In the genomic region with DNA sequence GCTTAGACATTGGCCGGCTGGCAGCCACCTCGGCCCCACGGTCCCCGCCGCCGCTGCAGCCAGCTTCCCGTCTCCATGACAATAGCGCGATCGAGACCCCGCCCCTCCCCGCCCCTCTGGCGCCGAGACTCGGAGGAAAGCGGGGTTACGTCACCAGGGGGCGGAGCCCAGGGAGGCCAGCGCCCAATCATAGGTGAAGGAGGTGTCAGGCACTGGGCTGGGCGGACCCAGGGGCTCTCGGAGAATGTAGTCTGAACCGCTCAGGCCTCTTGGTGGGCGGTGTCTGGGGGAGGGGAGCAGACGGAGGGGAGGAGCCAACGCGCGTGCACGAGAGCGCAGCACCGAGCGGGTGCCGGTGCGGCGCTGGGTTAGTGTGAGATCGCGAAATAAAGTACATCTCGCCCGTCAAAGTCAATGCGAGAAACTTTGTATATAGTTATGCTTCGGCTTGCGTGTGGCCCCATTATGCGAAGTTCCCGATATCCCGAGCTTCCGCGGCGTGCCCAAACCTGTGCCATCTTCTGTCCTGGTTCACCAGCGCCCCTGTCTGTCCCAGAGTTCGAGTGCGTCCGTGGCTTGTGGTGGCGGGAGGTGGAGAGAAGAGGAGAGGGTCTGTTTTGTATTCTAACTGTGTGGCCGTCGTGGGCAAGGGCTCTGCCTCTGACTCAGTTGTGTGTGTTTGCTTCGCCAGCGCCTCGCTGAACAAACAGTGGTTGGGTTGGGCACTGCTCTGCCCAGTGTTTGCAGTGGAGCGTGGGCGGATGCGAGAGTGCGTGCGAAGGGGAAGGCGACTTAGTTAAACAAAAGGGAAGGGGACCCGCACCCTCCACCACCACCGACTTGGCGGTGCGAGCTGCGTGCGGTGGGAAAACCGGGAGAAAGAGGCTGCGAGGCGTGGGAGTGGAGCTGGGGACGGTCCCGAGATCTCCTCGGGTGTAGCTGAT, we compare ENCODE assay signal across 8 cellular contexts. TPM values are rescaled to one million over a fixed set of nuclear protein-coding genes. Genes with fewer than 3 reads are reported as not detected.
DNase-seq lines count a peak whose midpoint lies in the region; ATAC-seq and TF ChIP-seq lines count a peak whose summit lies in the region.

No MANE protein-coding gene starts in this region.

- H3K4me1 Mint-ChIP-seq in dendritic cell treated with granulocyte-macrophage colony-stimulating factor and Interleukin-4, amounts not matched to agents 40 ng/mL and 50 ng/mL, for 4 days (ENCODE audit: low read depth): peaks cover 41% of the 10 kb centered on the region

- intact Hi-C loops in dendritic cell treated with granulocyte-macrophage colony-stimulating factor and Interleukin-4, amounts not matched to agents 40 ng/mL and 50 ng/mL, for 4 days (cut with micrococcal nuclease): loop anchor here (2.0 to 10.0 kb wide), 4 partner anchors 645 to 1227 kb away; a partner anchor contains a TSS
- intact Hi-C loops in right lobe of liver (cut with DNase I): loop anchor here in 1 of 2 donors (10.0 kb wide), 1 partner anchor 645 kb away; a partner anchor contains a TSS

- TF ChIP-seq CTCF in right lobe of liver (IDR thresholded peaks at IDR 0.05): peak in 1 of 4 donors; percentile 9

- H3K27me3 ChIP-seq in right lobe of liver: peaks cover 28 to 49% of the 10 kb centered on the region in 2 donors

- DNase-seq in Ammon's horn (ENCODE audit: low spot score) (peak; percentile 98), GM19238 (ENCODE audit: insufficient read length, low spot score) (peak; percentile 77), NCI-H510A (lab: John Stamatoyannopoulos, UW) (peak; percentile 84), right lobe of liver (peak; percentile 99)
- peak; percentile 98 for DNase-seq in activated CD4-positive, alpha-beta T cell treated with anti-CD3 and anti-CD28 coated beads for 48 hours
- DNase-seq in stimulated activated CD4-positive, alpha-beta T cell treated with anti-CD3 and anti-CD28 coated beads, Interleukin-4, amount 100 ng/mL, for 1 hour: peak; percentile 96

- peaks cover 0 to 11% (median 3%) of the 10 kb centered on the region in 4 donors for H3K4me1 ChIP-seq in right lobe of liver

- H3K27me3 Mint-ChIP-seq in dendritic cell treated with granulocyte-macrophage colony-stimulating factor and Interleukin-4, amounts not matched to agents 40 ng/mL and 50 ng/mL, for 4 days: peaks cover 72% of the 10 kb centered on the region

- peak; percentile 29 for TF ChIP-seq POLR2A in right lobe of liver (IDR thresholded peaks at IDR 0.05)

- peaks cover 7% of the 10 kb centered on the region for H3K36me3 Mint-ChIP-seq in dendritic cell treated with granulocyte-macrophage colony-stimulating factor and Interleukin-4, amounts not matched to agents 40 ng/mL and 50 ng/mL, for 4 days (ENCODE audit: low read depth)

- no peaks in the 10 kb centered on the region for H3K36me3 ChIP-seq in right lobe of liver

- peak overlapping the region; percentile 79 for H3K4me3 Mint-ChIP-seq in dendritic cell treated with granulocyte-macrophage colony-stimulating factor and Interleukin-4, amounts not matched to agents 40 ng/mL and 50 ng/mL, for 4 days

- ATAC-seq in HG03439 (IDR thresholded peaks at IDR 0.05; ENCODE audit: unreplicated experiment) (peak; percentile 94), right lobe of liver (peak; percentile 92 to 98 (median 96))

- H3K4me3 ChIP-seq in right lobe of liver: peak overlapping the region; percentile 54 to 67 (median 59)

- H3K27ac Mint-ChIP-seq in dendritic cell treated with granulocyte-macrophage colony-stimulating factor and Interleukin-4, amounts not matched to agents 40 ng/mL and 50 ng/mL, for 4 days: peak overlapping the region; percentile 83

- no peaks in the 10 kb centered on the region for H3K9me3 ChIP-seq in right lobe of liver

- 1% methylated on average over 45 of the region's 75 CpGs for WGBS in right lobe of liver (ENCODE audit: insufficient coverage, low coverage, low lambda C conversion rate, missing lambda C conversion rate)

- no peaks in the 10 kb centered on the region for H3K9me3 Mint-ChIP-seq in dendritic cell treated with granulocyte-macrophage colony-stimulating factor and Interleukin-4, amounts not matched to agents 40 ng/mL and 50 ng/mL, for 4 days

- no peak overlapping the region for H3K27ac ChIP-seq in right lobe of liver

RNA-seq across cellular contexts. Expression of a gene that starts 1.3 kb away (rescaled TPM):
- total RNA-seq in right lobe of liver: not detected
